ENCODE assay signal across 29 cellular contexts in genomic region chr4:77996076-77996475, GRCh38.
"Had no signal": no experiment of that assay in that cellular context is flagged by ENCODE, and none has a peak within 500 bp of the region (broad histone marks: within the 10 kb centered on the region; RNA-seq: fewer than 3 reads in every experiment).

No MANE protein-coding gene starts in this region.

- DNase-seq: colonic mucosa; cortex of kidney; dermis blood vessel endothelial cell; dorsolateral prefrontal cortex; effector CD4-positive, alpha-beta T cell; effector CD8-positive, alpha-beta T cell; effector memory CD4-positive, alpha-beta T cell; effector memory CD8-positive, alpha-beta T cell; endodermal cell; erythroblast; esophagus squamous epithelium; foreskin fibroblast; foreskin keratinocyte; foreskin melanocyte; gastrocnemius medialis; glutamatergic neuron; head of caudate nucleus; heart left ventricle; heart right ventricle had no signal

- H3K27me3 ChIP-seq: colonic mucosa, dorsolateral prefrontal cortex, esophagus muscularis mucosa, gastrocnemius medialis, gastroesophageal sphincter, heart left ventricle, heart right ventricle had no signal

- H3K36me3 ChIP-seq: colonic mucosa, esophagus muscularis mucosa, esophagus squamous epithelium, gastrocnemius medialis, gastroesophageal sphincter, heart left ventricle, heart right ventricle had no signal

- FAIRE-seq: colon, endometrium, endothelial cell of umbilical vein, frontal cortex had no signal

- H3K4me3 Mint-ChIP-seq: dendritic cell treated with granulocyte-macrophage colony-stimulating factor and Interleukin-4, amounts not matched to agents 40 ng/mL and 50 ng/mL, for 4 days; effector memory CD8-positive, alpha-beta T cell; endodermal cell had no signal

- H3K4me3 ChIP-seq: colonic mucosa, coronary artery, dorsolateral prefrontal cortex, esophagus muscularis mucosa, esophagus squamous epithelium, gastrocnemius medialis, gastroesophageal sphincter, heart left ventricle, heart right ventricle had no signal

- H3K27ac ChIP-seq: colonic mucosa, coronary artery, dorsolateral prefrontal cortex, epithelial cell of prostate, esophagus muscularis mucosa, esophagus squamous epithelium, foreskin keratinocyte, gastrocnemius medialis, gastroesophageal sphincter, heart left ventricle, heart right ventricle had no signal

- H3K9me3 ChIP-seq: colonic mucosa, esophagus muscularis mucosa, esophagus squamous epithelium, gastrocnemius medialis, gastroesophageal sphincter, heart left ventricle, heart right ventricle had no signal

- H3K4me1 ChIP-seq: colonic mucosa, esophagus squamous epithelium, foreskin keratinocyte, gastroesophageal sphincter had no signal

- H3K9me3 Mint-ChIP-seq: dendritic cell treated with granulocyte-macrophage colony-stimulating factor and Interleukin-4, amounts not matched to agents 40 ng/mL and 50 ng/mL, for 4 days; effector memory CD8-positive, alpha-beta T cell; endodermal cell had no signal

- H3K27ac Mint-ChIP-seq: dendritic cell treated with granulocyte-macrophage colony-stimulating factor and Interleukin-4, amounts not matched to agents 40 ng/mL and 50 ng/mL, for 4 days; effector memory CD8-positive, alpha-beta T cell; endodermal cell had no signal

- ATAC-seq: effector memory CD8-positive, alpha-beta T cell; esophagus mucosa; foreskin keratinocyte; gastrocnemius medialis; gastroesophageal sphincter; heart left ventricle; heart right ventricle had no signal

- H3K27me3 Mint-ChIP-seq: dendritic cell treated with granulocyte-macrophage colony-stimulating factor and Interleukin-4, amounts not matched to agents 40 ng/mL and 50 ng/mL, for 4 days had no signal
